ENCODE assay signal across 11 cellular contexts in the genomic region with DNA sequence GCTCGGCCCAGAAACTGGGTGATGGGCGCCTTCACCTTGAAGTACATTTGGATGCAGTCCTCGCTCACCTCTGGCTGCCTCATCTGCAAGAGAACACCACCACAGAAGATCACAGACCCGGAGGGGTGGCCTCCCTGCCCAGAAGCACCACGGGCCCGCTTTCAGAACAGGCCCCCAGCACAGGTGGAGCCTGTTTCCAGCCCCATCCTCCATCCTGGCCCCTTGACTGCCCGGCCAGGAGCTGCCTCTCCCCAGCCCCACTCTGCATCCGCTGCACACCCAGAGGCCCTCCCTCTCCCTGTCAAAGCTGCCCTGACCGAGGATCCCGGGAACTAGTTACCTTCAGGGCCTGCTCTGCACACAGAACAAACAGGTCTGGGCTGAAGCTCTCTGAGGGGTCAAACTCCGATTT. TPM values are rescaled to one million over a fixed set of nuclear protein-coding genes. Genes with fewer than 3 reads are reported as not detected.
DNase-seq lines count a peak whose midpoint lies in the region; ATAC-seq, FAIRE-seq and TF ChIP-seq lines count a peak whose summit lies in the region.
"Had no signal": no experiment of that assay in that cellular context is flagged by ENCODE, and none has a peak within 500 bp of the region (broad histone marks: within the 10 kb centered on the region; RNA-seq: fewer than 3 reads in every experiment).

No MANE protein-coding gene starts in this region.

- peak overlapping the region in 8 of 11 experiments; percentile 64 to 88 (median 80); a peak in 12 of 22 replicates for H3K4me2 ChIP-seq in BLaER1 treated with 17β-estradiol and CSF1 and Interleukin-3, amounts not matched to agents 10 nM and 100 nM
- no peak overlapping the region for H3K4me2 ChIP-seq in neural cell (ENCODE audit: low read length)

- TF ChIP-seq CTCF in RWPE2 (IDR thresholded peaks at IDR 0.05; ENCODE audit: poor library complexity, severe bottlenecking) (no peak), foreskin fibroblast (IDR thresholded peaks at IDR 0.05; ENCODE audit: low read depth, low read length) (no peak), neural cell (IDR thresholded peaks at IDR 0.05; ENCODE audit: poor library complexity, severe bottlenecking) (no peak)

- no peak for FAIRE-seq in H54 (lab: Jason Lieb, UNC)

- H3F3A ChIP-seq in neural cell (ENCODE audit: insufficient read depth, low read length, poor library complexity, severe bottlenecking) = no peaks in the 10 kb centered on the region

- TF ChIP-seq RAD21 in neural cell (conservative IDR thresholded peaks at IDR 0.05) = no peak

- no peak overlapping the region for H3K27ac ChIP-seq in BLaER1 treated with 17β-estradiol and CSF1 and Interleukin-3, amounts not matched to agents 10 nM and 100 nM
- H3K27ac ChIP-seq in RWPE2 (ENCODE audit: poor library complexity, severe bottlenecking) (no peak overlapping the region), neural cell (ENCODE audit: low read length) (no peak overlapping the region)

- no peak for TF ChIP-seq POLR2A in H54 (IDR thresholded peaks at IDR 0.05; ENCODE audit: low read depth, low read length)

- peaks cover 0 to 42% (median 7%) of the 10 kb centered on the region in 11 experiments; a peak in 11 of 22 replicates for H4K20me1 ChIP-seq in BLaER1 treated with 17β-estradiol and CSF1 and Interleukin-3, amounts not matched to agents 10 nM and 100 nM
- no peaks in the 10 kb centered on the region for H4K20me1 ChIP-seq in neural cell (ENCODE audit: insufficient read depth)

- no peaks in the 10 kb centered on the region for H3K79me2 ChIP-seq in neural cell (replicated peaks; ENCODE audit: insufficient read depth, low read length)

- no peaks in the 10 kb centered on the region for H3K9me2 ChIP-seq in neural cell (ENCODE audit: insufficient read depth, low read length)

- H3K4me1 ChIP-seq in BLaER1 treated with 17β-estradiol and CSF1 and Interleukin-3, amounts not matched to agents 10 nM and 100 nM = peaks cover 15 to 55% (median 47%) of the 10 kb centered on the region in 10 experiments
- H3K4me1 ChIP-seq in RWPE2 (ENCODE audit: insufficient read depth, poor library complexity, severe bottlenecking) = no peaks in the 10 kb centered on the region

- no peaks in the 10 kb centered on the region for H3K9me3 ChIP-seq in BLaER1 treated with 17β-estradiol and CSF1 and Interleukin-3, amounts not matched to agents 10 nM and 100 nM (replicated peaks in 1 of 11)
- no peaks in the 10 kb centered on the region for H3K9me3 ChIP-seq in RWPE2 (ENCODE audit: severe bottlenecking)
- no peaks in the 10 kb centered on the region for H3K9me3 ChIP-seq in neural cell (ENCODE audit: low read length)

- H2AFZ ChIP-seq in neural cell (ENCODE audit: low read depth, low read length) = no peak overlapping the region

- H3K36me3 ChIP-seq in BLaER1 treated with 17β-estradiol and CSF1 and Interleukin-3, amounts not matched to agents 10 nM and 100 nM = no peaks in the 10 kb centered on the region
- H3K36me3 ChIP-seq in RWPE2 (ENCODE audit: low read depth) (no peaks in the 10 kb centered on the region), neural cell (ENCODE audit: insufficient read depth, low read length) (no peaks in the 10 kb centered on the region)

- ATAC-seq in RWPE2 (ENCODE audit: low read depth) = no peak

- peaks cover 29 to 70% (median 61%) of the 10 kb centered on the region in 11 experiments for H3K27me3 ChIP-seq in BLaER1 treated with 17β-estradiol and CSF1 and Interleukin-3, amounts not matched to agents 10 nM and 100 nM
- H3K27me3 ChIP-seq in RWPE2 (ENCODE audit: insufficient read depth, poor library complexity, severe bottlenecking) = peaks cover 6% of the 10 kb centered on the region
- no peaks in the 10 kb centered on the region for H3K27me3 ChIP-seq in neural cell (ENCODE audit: insufficient read depth, low read depth, low read length)

- no peak for TF ChIP-seq EP300 in neural cell (conservative IDR thresholded peaks at IDR 0.05; ENCODE audit: poor library complexity, severe bottlenecking)

- DNase-seq in RWPE2 (ENCODE audit: low spot score) = no peak
- no peak for DNase-seq in foreskin fibroblast
- DNase-seq in mucosa of gallbladder (ENCODE audit: low spot score) = no peak
- DNase-seq in H54 (ENCODE audit: insufficient read length, low spot score) = no peak
- no peak for DNase-seq in glomerular visceral epithelial cell (ENCODE audit: extremely low spot score)
- DNase-seq in NCI-H2196 treated with DMSO at 0.1 percent for 48 hours (lab: John Stamatoyannopoulos, UW; ENCODE audit: unreplicated experiment) = no peak
- DNase-seq: activated CD4-positive, alpha-beta memory T cell treated with anti-CD3 and anti-CD28 coated beads, Interleukin-2, amount 10 ng/mL, durations not matched to agents 7 days and 5 days; NCI-H187 treated with DMSO at 0.1 percent for 48 hours; SIG-M5 had no signal

- no peak overlapping the region for H3K9ac ChIP-seq in BLaER1 treated with 17β-estradiol and CSF1 and Interleukin-3, amounts not matched to agents 10 nM and 100 nM
- H3K9ac ChIP-seq in neural cell (ENCODE audit: low read length) = peak overlapping the region; percentile 52

- H3K4me3 ChIP-seq in BLaER1 treated with 17β-estradiol and CSF1 and Interleukin-3, amounts not matched to agents 10 nM and 100 nM = peak overlapping the region in 1 of 10 experiments; percentile 31; a peak in 1 of 20 replicates
- H3K4me3 ChIP-seq in RWPE2 (ENCODE audit: severe bottlenecking) = peak overlapping the region; percentile 45
- H3K4me3 ChIP-seq in foreskin fibroblast (ENCODE audit: low read depth in 1 of 2, low read length in 2 of 2) = peak overlapping the region; percentile 43 to 59
- H3K4me3 ChIP-seq in neural cell (ENCODE audit: low read length) = peak overlapping the region; percentile 71

TF ChIP-seq in neural cell, 6 proteins besides CTCF, POLR2A, EP300 and RAD21:
- no peak for TF ChIP-seq EZH2 (IDR thresholded peaks at IDR 0.05; ENCODE audit: borderline replicate concordance, insufficient read depth, low read length, poor library complexity, severe bottlenecking)
- no peak for TF ChIP-seq SMC3 (conservative IDR thresholded peaks at IDR 0.05; ENCODE audit: poor library complexity)
- TF ChIP-seq POLR2AphosphoS5 (IDR thresholded peaks at IDR 0.05) = no peak
- TF ChIP-seq, protein P1, sequence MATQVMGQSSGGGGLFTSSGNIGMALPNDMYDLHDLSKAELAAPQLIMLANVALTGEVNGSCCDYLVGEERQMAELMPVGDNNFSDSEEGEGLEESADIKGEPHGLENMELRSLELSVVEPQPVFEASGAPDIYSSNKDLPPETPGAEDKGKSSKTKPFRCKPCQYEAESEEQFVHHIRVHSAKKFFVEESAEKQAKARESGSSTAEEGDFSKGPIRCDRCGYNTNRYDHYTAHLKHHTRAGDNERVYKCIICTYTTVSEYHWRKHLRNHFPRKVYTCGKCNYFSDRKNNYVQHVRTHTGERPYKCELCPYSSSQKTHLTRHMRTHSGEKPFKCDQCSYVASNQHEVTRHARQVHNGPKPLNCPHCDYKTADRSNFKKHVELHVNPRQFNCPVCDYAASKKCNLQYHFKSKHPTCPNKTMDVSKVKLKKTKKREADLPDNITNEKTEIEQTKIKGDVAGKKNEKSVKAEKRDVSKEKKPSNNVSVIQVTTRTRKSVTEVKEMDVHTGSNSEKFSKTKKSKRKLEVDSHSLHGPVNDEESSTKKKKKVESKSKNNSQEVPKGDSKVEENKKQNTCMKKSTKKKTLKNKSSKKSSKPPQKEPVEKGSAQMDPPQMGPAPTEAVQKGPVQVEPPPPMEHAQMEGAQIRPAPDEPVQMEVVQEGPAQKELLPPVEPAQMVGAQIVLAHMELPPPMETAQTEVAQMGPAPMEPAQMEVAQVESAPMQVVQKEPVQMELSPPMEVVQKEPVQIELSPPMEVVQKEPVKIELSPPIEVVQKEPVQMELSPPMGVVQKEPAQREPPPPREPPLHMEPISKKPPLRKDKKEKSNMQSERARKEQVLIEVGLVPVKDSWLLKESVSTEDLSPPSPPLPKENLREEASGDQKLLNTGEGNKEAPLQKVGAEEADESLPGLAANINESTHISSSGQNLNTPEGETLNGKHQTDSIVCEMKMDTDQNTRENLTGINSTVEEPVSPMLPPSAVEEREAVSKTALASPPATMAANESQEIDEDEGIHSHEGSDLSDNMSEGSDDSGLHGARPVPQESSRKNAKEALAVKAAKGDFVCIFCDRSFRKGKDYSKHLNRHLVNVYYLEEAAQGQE (IDR thresholded peaks at IDR 0.05; ENCODE audit: borderline replicate concordance) = no peak
- TF ChIP-seq MXI1 (conservative IDR thresholded peaks at IDR 0.05; ENCODE audit: poor library complexity, severe bottlenecking) = no peak
- no peak for TF ChIP-seq TAF1 (IDR thresholded peaks at IDR 0.05; ENCODE audit: low read depth)

RNA-seq across cellular contexts. Expression of a gene that starts 0.7 kb away (rescaled TPM):
- 2.6 and 3.5 TPM in 2 replicates for polyA plus RNA-seq in neural cell
- 3.2 and 3.7 TPM in 2 replicates for polyA minus RNA-seq in neural cell
- 1.0 TPM for total RNA-seq in mucosa of gallbladder
- total RNA-seq: activated CD4-positive, alpha-beta memory T cell treated with anti-CD3 and anti-CD28 coated beads, Interleukin-2, amount 10 ng/mL, durations not matched to agents 7 days and 5 days had no signal
